In genomic region chr1:2194898-2195673, GRCh38 we compare ENCODE assay signal across 1 cellular context.
TF ChIP-seq lines count a peak whose summit lies in the region.

No MANE protein-coding gene starts in this region.

TF ChIP-seq in HepG2, 621 proteins besides CTCF, POLR2A, EP300 and RAD21 (continued from another document and continues in another):
- TF ChIP-seq ATF5 (CRISPR knock-in tag; IDR thresholded peaks at IDR 0.05; ENCODE audit: low read depth) (0 out of 2 replicates have a peak, but pooled peaks have one; percentile 57), SNAI1 (CRISPR knock-in tag; IDR thresholded peaks at IDR 0.05; ENCODE audit: borderline replicate concordance) (no peak), CAMTA2 (CRISPR knock-in tag; IDR thresholded peaks at IDR 0.05; ENCODE audit: borderline replicate concordance) (no peak), ZNF329 (CRISPR knock-in tag; IDR thresholded peaks at IDR 0.05; ENCODE audit: low read depth) (no peak), PHF8 (CRISPR knock-in tag; IDR thresholded peaks at IDR 0.05) (peak; percentile 57), ATF7-NPFF (CRISPR knock-in tag; IDR thresholded peaks at IDR 0.05; ENCODE audit: low read depth) (peak; percentile 83), ZNF7 (CRISPR knock-in tag; IDR thresholded peaks at IDR 0.05) (no peak), ZBTB7B (CRISPR knock-in tag; IDR thresholded peaks at IDR 0.05) (peak; percentile 99), THAP11 (CRISPR knock-in tag; IDR thresholded peaks at IDR 0.05) (peak; percentile 56; the same call in 1 of the 2 replicates), ARID4A (CRISPR knock-in tag; IDR thresholded peaks at IDR 0.05; ENCODE audit: borderline replicate concordance) (peak; percentile 78), ZNF333 (CRISPR knock-in tag; IDR thresholded peaks at IDR 0.05; ENCODE audit: borderline replicate concordance) (no peak), ZNF354B (CRISPR knock-in tag; IDR thresholded peaks at IDR 0.05) (no peak), POGK (CRISPR knock-in tag; conservative IDR thresholded peaks at IDR 0.05) (peak; percentile 78; the same call in 1 of the 2 replicates), SMAD3 (CRISPR knock-in tag; IDR thresholded peaks at IDR 0.05) (peak; percentile 56; the same call in 1 of the 2 replicates), MAZ (IDR thresholded peaks at IDR 0.05; ENCODE audit: borderline replicate concordance, low read depth, low read length) (peak; percentile 59), MAZ (CRISPR knock-in tag; IDR thresholded peaks at IDR 0.05; ENCODE audit: low read depth) (no peak; the same call in 1 of the 2 replicates), ZNF574 (CRISPR knock-in tag; IDR thresholded peaks at IDR 0.05) (peak; percentile 70), KAT7 (CRISPR knock-in tag; IDR thresholded peaks at IDR 0.05; ENCODE audit: borderline replicate concordance) (peak; percentile 58; the same call in 1 of the 2 replicates), CSRNP1 (CRISPR knock-in tag; IDR thresholded peaks at IDR 0.05) (peak; percentile 55; the same call in 1 of the 2 replicates), MXD4 (CRISPR knock-in tag; IDR thresholded peaks at IDR 0.05) (0 out of 2 replicates have a peak, but pooled peaks have one; percentile 19), GATAD1 (CRISPR knock-in tag; IDR thresholded peaks at IDR 0.05) (peak; percentile 85), ELK4 (CRISPR knock-in tag; IDR thresholded peaks at IDR 0.05; ENCODE audit: borderline replicate concordance) (peak; percentile 64; the same call in 1 of the 2 replicates), ATF2 (CRISPR knock-in tag; IDR thresholded peaks at IDR 0.05) (peak; percentile 37; the same call in 1 of the 2 replicates), NCOA1 (CRISPR knock-in tag; IDR thresholded peaks at IDR 0.05) (0 out of 2 replicates have a peak, but pooled peaks have one; percentile 48), ZSCAN20 (CRISPR knock-in tag; IDR thresholded peaks at IDR 0.05; ENCODE audit: borderline replicate concordance) (0 out of 2 replicates have a peak, but pooled peaks have one; percentile 74), NR2F2 (IDR thresholded peaks at IDR 0.05; ENCODE audit: borderline replicate concordance, low read depth) (peak; percentile 8; the same call in 1 of the 2 replicates), SALL2 (CRISPR knock-in tag; IDR thresholded peaks at IDR 0.05) (peak; percentile 63; the same call in 1 of the 2 replicates), MYC (CRISPR knock-in tag; IDR thresholded peaks at IDR 0.05; ENCODE audit: borderline replicate concordance) (peak; percentile 82)
- TF ChIP-seq, protein P1, sequence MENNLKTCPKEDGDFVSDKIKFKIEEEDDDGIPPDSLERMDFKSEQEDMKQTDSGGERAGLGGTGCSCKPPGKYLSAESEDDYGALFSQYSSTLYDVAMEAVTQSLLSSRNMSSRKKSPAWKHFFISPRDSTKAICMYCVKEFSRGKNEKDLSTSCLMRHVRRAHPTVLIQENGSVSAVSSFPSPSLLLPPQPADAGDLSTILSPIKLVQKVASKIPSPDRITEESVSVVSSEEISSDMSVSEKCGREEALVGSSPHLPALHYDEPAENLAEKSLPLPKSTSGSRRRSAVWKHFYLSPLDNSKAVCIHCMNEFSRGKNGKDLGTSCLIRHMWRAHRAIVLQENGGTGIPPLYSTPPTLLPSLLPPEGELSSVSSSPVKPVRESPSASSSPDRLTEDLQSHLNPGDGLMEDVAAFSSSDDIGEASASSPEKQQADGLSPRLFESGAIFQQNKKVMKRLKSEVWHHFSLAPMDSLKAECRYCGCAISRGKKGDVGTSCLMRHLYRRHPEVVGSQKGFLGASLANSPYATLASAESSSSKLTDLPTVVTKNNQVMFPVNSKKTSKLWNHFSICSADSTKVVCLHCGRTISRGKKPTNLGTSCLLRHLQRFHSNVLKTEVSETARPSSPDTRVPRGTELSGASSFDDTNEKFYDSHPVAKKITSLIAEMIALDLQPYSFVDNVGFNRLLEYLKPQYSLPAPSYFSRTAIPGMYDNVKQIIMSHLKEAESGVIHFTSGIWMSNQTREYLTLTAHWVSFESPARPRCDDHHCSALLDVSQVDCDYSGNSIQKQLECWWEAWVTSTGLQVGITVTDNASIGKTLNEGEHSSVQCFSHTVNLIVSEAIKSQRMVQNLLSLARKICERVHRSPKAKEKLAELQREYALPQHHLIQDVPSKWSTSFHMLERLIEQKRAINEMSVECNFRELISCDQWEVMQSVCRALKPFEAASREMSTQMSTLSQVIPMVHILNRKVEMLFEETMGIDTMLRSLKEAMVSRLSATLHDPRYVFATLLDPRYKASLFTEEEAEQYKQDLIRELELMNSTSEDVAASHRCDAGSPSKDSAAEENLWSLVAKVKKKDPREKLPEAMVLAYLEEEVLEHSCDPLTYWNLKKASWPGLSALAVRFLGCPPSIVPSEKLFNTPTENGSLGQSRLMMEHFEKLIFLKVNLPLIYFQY (CRISPR knock-in tag; IDR thresholded peaks at IDR 0.05; ENCODE audit: borderline replicate concordance), result peak; percentile 76; the same call in 1 of the 2 replicates
- TF ChIP-seq, protein P2, sequence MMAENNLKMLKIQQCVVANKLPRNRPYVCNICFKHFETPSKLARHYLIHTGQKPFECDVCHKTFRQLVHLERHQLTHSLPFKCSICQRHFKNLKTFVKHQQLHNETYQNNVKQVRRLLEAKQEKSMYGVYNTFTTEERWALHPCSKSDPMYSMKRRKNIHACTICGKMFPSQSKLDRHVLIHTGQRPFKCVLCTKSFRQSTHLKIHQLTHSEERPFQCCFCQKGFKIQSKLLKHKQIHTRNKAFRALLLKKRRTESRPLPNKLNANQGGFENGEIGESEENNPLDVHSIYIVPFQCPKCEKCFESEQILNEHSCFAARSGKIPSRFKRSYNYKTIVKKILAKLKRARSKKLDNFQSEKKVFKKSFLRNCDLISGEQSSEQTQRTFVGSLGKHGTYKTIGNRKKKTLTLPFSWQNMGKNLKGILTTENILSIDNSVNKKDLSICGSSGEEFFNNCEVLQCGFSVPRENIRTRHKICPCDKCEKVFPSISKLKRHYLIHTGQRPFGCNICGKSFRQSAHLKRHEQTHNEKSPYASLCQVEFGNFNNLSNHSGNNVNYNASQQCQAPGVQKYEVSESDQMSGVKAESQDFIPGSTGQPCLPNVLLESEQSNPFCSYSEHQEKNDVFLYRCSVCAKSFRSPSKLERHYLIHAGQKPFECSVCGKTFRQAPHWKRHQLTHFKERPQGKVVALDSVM (CRISPR knock-in tag; IDR thresholded peaks at IDR 0.05), result no peak; the same call in 1 of the 2 replicates
- TF ChIP-seq, protein P3, sequence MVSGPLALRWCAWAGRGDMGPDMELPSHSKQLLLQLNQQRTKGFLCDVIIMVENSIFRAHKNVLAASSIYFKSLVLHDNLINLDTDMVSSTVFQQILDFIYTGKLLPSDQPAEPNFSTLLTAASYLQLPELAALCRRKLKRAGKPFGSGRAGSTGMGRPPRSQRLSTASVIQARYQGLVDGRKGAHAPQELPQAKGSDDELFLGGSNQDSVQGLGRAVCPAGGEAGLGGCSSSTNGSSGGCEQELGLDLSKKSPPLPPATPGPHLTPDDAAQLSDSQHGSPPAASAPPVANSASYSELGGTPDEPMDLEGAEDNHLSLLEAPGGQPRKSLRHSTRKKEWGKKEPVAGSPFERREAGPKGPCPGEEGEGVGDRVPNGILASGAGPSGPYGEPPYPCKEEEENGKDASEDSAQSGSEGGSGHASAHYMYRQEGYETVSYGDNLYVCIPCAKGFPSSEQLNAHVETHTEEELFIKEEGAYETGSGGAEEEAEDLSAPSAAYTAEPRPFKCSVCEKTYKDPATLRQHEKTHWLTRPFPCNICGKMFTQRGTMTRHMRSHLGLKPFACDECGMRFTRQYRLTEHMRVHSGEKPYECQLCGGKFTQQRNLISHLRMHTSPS (CRISPR knock-in tag; IDR thresholded peaks at IDR 0.05; ENCODE audit: low read depth), result peak; percentile 98
